ENCODE assay signal across 10 cellular contexts in the genomic region with DNA sequence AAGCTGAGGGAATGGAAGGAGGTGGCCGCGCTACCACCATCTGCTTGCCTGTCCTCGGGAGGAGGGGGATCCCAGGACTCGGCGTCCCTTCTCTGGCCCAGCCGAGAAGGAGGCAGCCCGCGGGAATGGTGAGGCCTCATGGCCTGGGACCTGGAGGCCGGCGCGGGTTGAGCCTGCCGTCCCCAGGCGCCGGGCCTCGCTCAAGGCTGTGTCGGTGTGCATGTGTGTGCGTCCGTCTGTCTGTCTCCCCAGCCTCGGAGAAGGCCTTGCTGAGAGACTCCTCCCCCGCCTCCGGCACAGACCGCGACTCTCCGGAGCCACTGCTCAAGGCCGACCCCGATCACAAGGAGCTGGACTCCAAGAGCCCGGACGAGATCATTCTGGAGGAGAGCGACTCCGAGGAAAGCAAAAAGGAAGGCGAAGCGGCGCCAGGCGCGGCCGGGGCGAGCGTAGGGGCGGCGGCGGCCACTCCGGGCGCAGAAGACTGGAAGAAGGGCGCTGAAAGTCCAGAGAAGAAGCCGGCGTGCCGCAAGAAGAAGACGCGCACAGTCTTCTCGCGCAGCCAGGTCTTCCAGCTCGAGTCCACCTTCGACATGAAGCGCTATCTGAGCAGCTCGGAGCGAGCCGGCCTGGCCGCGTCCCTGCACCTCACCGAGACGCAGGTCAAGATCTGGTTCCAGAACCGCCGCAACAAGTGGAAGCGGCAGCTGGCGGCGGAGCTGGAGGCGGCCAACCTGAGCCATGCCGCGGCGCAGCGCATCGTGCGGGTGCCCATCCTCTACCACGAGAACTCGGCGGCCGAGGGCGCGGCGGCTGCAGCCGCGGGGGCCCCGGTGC. TPM values are rescaled to one million over a fixed set of nuclear protein-coding genes. Genes with fewer than 3 reads are reported as not detected.
DNase-seq lines count a peak whose midpoint lies in the region; ATAC-seq and TF ChIP-seq lines count a peak whose summit lies in the region.
"Had no signal": no experiment of that assay in that cellular context is flagged by ENCODE, and none has a peak within 500 bp of the region (broad histone marks: within the 10 kb centered on the region; RNA-seq: fewer than 3 reads in every experiment).

No MANE protein-coding gene starts in this region.

- no peak overlapping the region for H3K9ac ChIP-seq in iPS-15b (ENCODE audit: low read depth, low read length)

- H3K4me3 ChIP-seq in iPS-15b (ENCODE audit: low read depth, low read length), result peak overlapping the region; percentile 48
- peak overlapping the region; percentile 20 to 61 (median 34) for H3K4me3 ChIP-seq in stomach

- peaks cover 9% of the 10 kb centered on the region for H3K4me1 ChIP-seq in iPS-15b (ENCODE audit: control insufficient read depth, insufficient read depth, low read length)
- peaks cover 62 to 73% (median 71%) of the 10 kb centered on the region in 4 donors for H3K4me1 ChIP-seq in stomach

- intact Hi-C loops in stomach (cut with DNase I; ENCODE audit: low total_unique reads), result no loop called here

- H3K9me3 ChIP-seq in iPS-15b (ENCODE audit: control insufficient read depth, insufficient read depth, low read length) (no peaks in the 10 kb centered on the region), stomach (peaks cover 0 to 4% (median 0%) of the 10 kb centered on the region in 4 donors)

- no peak for TF ChIP-seq POLR2A in stomach (IDR thresholded peaks at IDR 0.05)

- DNase-seq in activated effector memory CD4-positive, alpha-beta T cell treated with anti-CD3 and anti-CD28 coated beads, Interleukin-2, amount 50 U/mL, for 16 hours, result peak; percentile 69
- no peak for DNase-seq in activated effector memory CD4-positive, alpha-beta T cell treated with Interleukin-2 at 50 U/mL for 16 hours
- peak; percentile 27 for DNase-seq in activated CD4-positive, alpha-beta T cell treated with anti-CD3 and anti-CD28 coated beads, Interleukin-2, amount 50 U/mL, for 1 hour
- DNase-seq in stomach (no peak), SKM-1 treated with dmso at 0.1 percent for 144 hours (lab: John Stamatoyannopoulos, UW; ENCODE audit: unreplicated experiment) (no peak)

- no peak overlapping the region for H3K27ac ChIP-seq in stomach

- peaks cover 93% of the 10 kb centered on the region for H3K27me3 ChIP-seq in iPS-15b (ENCODE audit: control insufficient read depth, insufficient read depth, low read length)
- H3K27me3 ChIP-seq in stomach, result peaks cover 74 to 100% (median 100%) of the 10 kb centered on the region in 3 donors

- no peak for TF ChIP-seq CTCF in stomach (IDR thresholded peaks at IDR 0.05)

- H3K36me3 ChIP-seq in iPS-15b (ENCODE audit: control insufficient read depth, insufficient read depth, low read length) (no peaks in the 10 kb centered on the region), stomach (no peaks in the 10 kb centered on the region)

- no peak for TF ChIP-seq EP300 in stomach (IDR thresholded peaks at IDR 0.05)

- 2 to 6% (median 3%) methylated on average over 27 to 83 of the region's 83 CpGs for WGBS in stomach, 5 donors

- ATAC-seq in GM18502 (IDR thresholded peaks at IDR 0.05; ENCODE audit: poor library complexity, unreplicated experiment) (no peak), GM21360 (IDR thresholded peaks at IDR 0.05; ENCODE audit: unreplicated experiment) (no peak)

RNA-seq across cellular contexts. Expression of a gene that starts 1.3 kb away (rescaled TPM):
- total RNA-seq in stomach, result under 1 TPM in 1 of 5 donors, not detected in 4; 0.37 TPM
- not detected for polyA plus RNA-seq in stomach
- total RNA-seq: HT1080, liver had no signal
- polyA plus RNA-seq: liver had no signal

RNA-seq across cellular contexts. Expression of a gene that starts 10.9 kb away (rescaled TPM):
- total RNA-seq in stomach, result not detected
- not detected for polyA plus RNA-seq in stomach
- total RNA-seq: liver had no signal
- polyA plus RNA-seq: liver had no signal

RNA-seq across cellular contexts. Expression of a gene that starts 17.2 kb away (rescaled TPM):
- 100 to 1,000 TPM in 3 of 5 donors, 10 to 100 TPM in 2; 51.3 to 160 (median 117) TPM for total RNA-seq in stomach
- polyA plus RNA-seq in stomach, result 10 to 100 TPM; 33.4 to 45.4 (median 36.4) TPM

Comparison
In these comparisons a context has a peak if more than half of its experiments do, and no peak if none do; other contexts are left out.
1. DNase-seq: peak in activated effector memory CD4-positive, alpha-beta T cell treated with anti-CD3 and anti-CD28 coated beads, Interleukin-2, amount 50 U/mL, for 16 hours (single experiment) and activated CD4-positive, alpha-beta T cell treated with anti-CD3 and anti-CD28 coated beads, Interleukin-2, amount 50 U/mL, for 1 hour (single experiment); none in activated effector memory CD4-positive, alpha-beta T cell treated with Interleukin-2 at 50 U/mL for 16 hours (single experiment), stomach (single experiment) and SKM-1 treated with dmso at 0.1 percent for 144 hours (single experiment).